Comparison of ENCODE assay signal across 21 cellular contexts in genomic region chr3:45980229-45980813, GRCh38. TPM values are rescaled to one million over a fixed set of nuclear protein-coding genes. Genes with fewer than 3 reads are reported as not detected.
DNase-seq lines count a peak whose midpoint lies in the region; ATAC-seq and TF ChIP-seq lines count a peak whose summit lies in the region.
"Had no signal": no experiment of that assay in that cellular context is flagged by ENCODE, and none has a peak within 500 bp of the region (broad histone marks: within the 10 kb centered on the region; RNA-seq: fewer than 3 reads in every experiment).

No MANE protein-coding gene starts in this region.

- H3K4me3 ChIP-seq in gastrocnemius medialis (no peak overlapping the region), uterus (no peak overlapping the region), GM23248 (no peak overlapping the region)
- H3K4me3 ChIP-seq: esophagus muscularis mucosa, gastroesophageal sphincter, GM12878 had no signal

- peak overlapping the region; percentile 31 to 86 for H3K27ac Mint-ChIP-seq in activated naive CD4-positive, alpha-beta T cell treated with anti-CD3 and anti-CD28 coated beads, Interleukin-2, amount 50 U/mL, for 72 hours
- H3K27ac Mint-ChIP-seq in activated CD4-positive, alpha-beta memory T cell treated with anti-CD3 and anti-CD28 coated beads for 36 hours: peak overlapping the region; percentile 72
- no peak overlapping the region for H3K27ac Mint-ChIP-seq in WTC11

- H3K4me2 ChIP-seq in GM23248 (ENCODE audit: unreplicated experiment): no peak overlapping the region

- H3K4me1 ChIP-seq in gastrocnemius medialis: peaks cover 90 to 94% of the 10 kb centered on the region in 2 donors
- peaks cover 17 to 27% of the 10 kb centered on the region in 2 donors for H3K4me1 ChIP-seq in uterus
- peaks cover 14% of the 10 kb centered on the region for H3K4me1 ChIP-seq in GM23248 (ENCODE audit: insufficient read depth)

- H3K9me3 ChIP-seq in gastrocnemius medialis (no peaks in the 10 kb centered on the region), uterus (no peaks in the 10 kb centered on the region), GM23248 (ENCODE audit: low read depth) (no peaks in the 10 kb centered on the region)
- H3K9me3 ChIP-seq: esophagus muscularis mucosa, gastroesophageal sphincter had no signal

- H3K36me3 ChIP-seq in gastrocnemius medialis (peaks cover 0 to 49% of the 10 kb centered on the region in 2 donors), uterus (no peaks in the 10 kb centered on the region), GM23248 (ENCODE audit: low read depth) (peaks cover 6% of the 10 kb centered on the region; the same call in 1 of the 2 replicates)

- peaks cover 65% of the 10 kb centered on the region for H3K4me1 Mint-ChIP-seq in activated CD4-positive, alpha-beta memory T cell treated with anti-CD3 and anti-CD28 coated beads for 36 hours (ENCODE audit: low read depth)
- H3K4me1 Mint-ChIP-seq in WTC11: no peaks in the 10 kb centered on the region

- intact Hi-C loops in activated CD4-positive, alpha-beta memory T cell treated with anti-CD3 and anti-CD28 coated beads for 36 hours (cut with micrococcal nuclease): loop anchor here (1.0 to 2.0 kb wide), 3 partner anchors 8 to 38 kb away; partner anchors contain the start of gene CXCR6
- intact Hi-C loops in gastrocnemius medialis (cut with DNase I; ENCODE audit: low total_unique reads) (loop anchor here (10.0 kb wide), 1 partner anchor 584 kb away; the partner anchor contains the start of gene LRRC2), uterus (cut with DNase I; ENCODE audit: low total_unique reads) (no loop called here)

- H3K9me2 ChIP-seq in GM23248 (ENCODE audit: insufficient read depth): no peaks in the 10 kb centered on the region

- in situ Hi-C loops in gastrocnemius medialis (cut with MboI; ENCODE audit: low sequenced_read_pairs in 4 of 4) (no loop called here), GM23248 (cut with MboI) (no loop called here)

- CTCF ChIA-PET in activated CD4-positive, alpha-beta memory T cell treated with anti-CD3 and anti-CD28 coated beads for 36 hours (lab: Charles Lee): interaction anchor here (0.6 to 2.6 kb wide), 7 partner anchors 14 to 373 kb away, joined by 3 to 14 read pairs (median 5); partner anchors contain the start of gene CXCR6
- CTCF ChIA-PET in WTC11 (lab: Charles Lee): no interaction called here

- peaks cover 47 to 77% of the 10 kb centered on the region in 2 donors for H3K36me3 Mint-ChIP-seq in activated naive CD4-positive, alpha-beta T cell treated with anti-CD3 and anti-CD28 coated beads, Interleukin-2, amount 50 U/mL, for 72 hours
- H3K36me3 Mint-ChIP-seq in activated CD4-positive, alpha-beta memory T cell treated with anti-CD3 and anti-CD28 coated beads for 36 hours: peaks cover 78% of the 10 kb centered on the region
- H3K36me3 Mint-ChIP-seq in WTC11: peaks cover 68% of the 10 kb centered on the region

- POLR2A ChIA-PET in activated CD4-positive, alpha-beta memory T cell treated with anti-CD3 and anti-CD28 coated beads for 36 hours (lab: Charles Lee): interaction anchor here (1.2 to 3.2 kb wide), 7 partner anchors 11 to 37 kb away, joined by 4 to 15 read pairs (median 5); partner anchors contain the start of genes CXCR6 and FYCO1
- POLR2A ChIA-PET in WTC11 (lab: Charles Lee): no interaction called here

- peaks cover 19% of the 10 kb centered on the region; the same call in 1 of the 2 replicates for H3F3A ChIP-seq in GM23248 (ENCODE audit: insufficient read depth)

- no peak overlapping the region for H2AFZ ChIP-seq in GM23248

- H3K27me3 Mint-ChIP-seq in activated CD4-positive, alpha-beta memory T cell treated with anti-CD3 and anti-CD28 coated beads for 36 hours: no peaks in the 10 kb centered on the region
- no peaks in the 10 kb centered on the region for H3K27me3 Mint-ChIP-seq in WTC11 (ENCODE audit: low read depth)

- H4K20me1 ChIP-seq in GM23248 (ENCODE audit: insufficient read depth): no peaks in the 10 kb centered on the region

- 83 to 84% methylated on average over 7 of the region's 7 CpGs for whole genome bisulfite sequencing in GM23248 (ENCODE audit: low coverage in 1 of 2, low lambda C conversion rate in 2 of 2, missing lambda C conversion rate in 2 of 2), 2 experiments

- H3K9ac ChIP-seq in GM23248: no peak overlapping the region

- TF ChIP-seq CTCF in gastrocnemius medialis (IDR thresholded peaks at IDR 0.05 in 4 of 5, conservative IDR thresholded peaks at IDR 0.05 in 1 of 5): no peak
- TF ChIP-seq CTCF in uterus (IDR thresholded peaks at IDR 0.05): no peak
- no peak for TF ChIP-seq CTCF in WTC11 (IDR thresholded peaks at IDR 0.05)

- H3K79me2 ChIP-seq in GM23248 (ENCODE audit: insufficient read depth): no peaks in the 10 kb centered on the region

- H3K27me3 ChIP-seq in gastrocnemius medialis (no peaks in the 10 kb centered on the region), uterus (no peaks in the 10 kb centered on the region), GM23248 (replicated peaks; ENCODE audit: insufficient read depth) (no peaks in the 10 kb centered on the region)
- H3K27me3 ChIP-seq: esophagus muscularis mucosa, gastroesophageal sphincter had no signal

- DNase-seq in activated naive CD4-positive, alpha-beta T cell treated with anti-CD3 and anti-CD28 coated beads, Interleukin-2, amount 50 U/mL, for 72 hours (ENCODE audit: low spot score in 2 of 2): no peak
- no peak for DNase-seq in activated naive CD4-positive, alpha-beta T cell treated with Interleukin-2 at 50 U/mL for 16 hours
- no peak for DNase-seq in activated CD4-positive, alpha-beta memory T cell treated with anti-CD3 and anti-CD28 coated beads for 36 hours
- DNase-seq in gastrocnemius medialis (no peak), uterus (no peak), WTC11 (ENCODE audit: low spot score) (no peak), GM23248 (no peak)
- DNase-seq: activated gamma-delta T cell treated with Interleukin-2 at 50 U/mL for 16 hours; effector memory CD4-positive, alpha-beta T cell; kidney; NCI-H146; NCI-H2171 treated with DMSO at 0.1 percent for 48 hours; NCI-H526 treated with DMSO at 0.1 percent for 48 hours; retina; Right ventricle myocardium superior had no signal

- H3K4me3 Mint-ChIP-seq in activated CD4-positive, alpha-beta memory T cell treated with anti-CD3 and anti-CD28 coated beads for 36 hours: peak overlapping the region; percentile 8
- no peak overlapping the region for H3K4me3 Mint-ChIP-seq in WTC11

- H3K9me3 Mint-ChIP-seq in activated naive CD4-positive, alpha-beta T cell treated with anti-CD3 and anti-CD28 coated beads, Interleukin-2, amount 50 U/mL, for 72 hours: peaks cover 0 to 4% of the 10 kb centered on the region in 2 donors
- H3K9me3 Mint-ChIP-seq in activated CD4-positive, alpha-beta memory T cell treated with anti-CD3 and anti-CD28 coated beads for 36 hours: no peaks in the 10 kb centered on the region
- H3K9me3 Mint-ChIP-seq in WTC11: no peaks in the 10 kb centered on the region

- TF ChIP-seq POLR2A in gastrocnemius medialis (IDR thresholded peaks at IDR 0.05): no peak
- no peak for TF ChIP-seq POLR2A in uterus (IDR thresholded peaks at IDR 0.05)

- ATAC-seq in activated naive CD4-positive, alpha-beta T cell treated with anti-CD3 and anti-CD28 coated beads, Interleukin-2, amount 50 U/mL, for 72 hours: peak; percentile 42 to 44
- ATAC-seq in gastrocnemius medialis: no peak
- no peak for ATAC-seq in WTC11
- ATAC-seq in HG02678 (IDR thresholded peaks at IDR 0.05; ENCODE audit: unreplicated experiment): no peak
- ATAC-seq: gastroesophageal sphincter had no signal

- peak overlapping the region; percentile 97 to 100 (median 100) for H3K27ac ChIP-seq in gastrocnemius medialis
- peak overlapping the region; percentile 35 to 82 for H3K27ac ChIP-seq in uterus
- H3K27ac ChIP-seq in GM23248: no peak overlapping the region
- H3K27ac ChIP-seq: esophagus muscularis mucosa, gastroesophageal sphincter had no signal

TF ChIP-seq in WTC11, 78 proteins besides CTCF, POLR2A, EP300 and RAD21:
- TF ChIP-seq FOXK1 (CRISPR knock-in tag; IDR thresholded peaks at IDR 0.05): no peak
- TF ChIP-seq ELF4 (CRISPR knock-in tag; IDR thresholded peaks at IDR 0.05; ENCODE audit: low read depth): no peak
- TF ChIP-seq NR3C1 (CRISPR knock-in tag; conservative IDR thresholded peaks at IDR 0.05; ENCODE audit: low read depth): no peak

RNA-seq across cellular contexts. Expression of gene FYCO1, which starts 15.3 kb away (rescaled TPM):
- total RNA-seq in activated naive CD4-positive, alpha-beta T cell treated with anti-CD3 and anti-CD28 coated beads, Interleukin-2, amount 50 U/mL, for 72 hours: 10 to 100 TPM in 1 of 2 donors, 1 to 10 TPM in 1; 4.4 to 18.1 TPM
- total RNA-seq in activated CD4-positive, alpha-beta memory T cell treated with anti-CD3 and anti-CD28 coated beads for 36 hours: 10 to 100 TPM; 13.7 to 14.0 TPM
- total RNA-seq in gastrocnemius medialis (10 to 100 TPM; 47.4 to 99.8 (median 84.2) TPM), uterus (10 to 100 TPM; 16.5 to 74.4 (median 27.8) TPM), WTC11 (2021) (12.1 to 13.9 TPM (median 12.8 TPM) in 3 replicates)
- 12.8 and 13.4 TPM in 2 replicates for total RNA-seq in GM23248 (2014; rRNA removed; shearing (Covaris generic))
- polyA plus RNA-seq in GM23248 (2016; fragmentation: Nextera tagmentation; extraction: Ambion mirVana): 6.2 and 6.3 TPM in 2 replicates

RNA-seq across cellular contexts. Expression of gene CXCR6, which starts 37.1 kb away (rescaled TPM):
- total RNA-seq in activated naive CD4-positive, alpha-beta T cell treated with anti-CD3 and anti-CD28 coated beads, Interleukin-2, amount 50 U/mL, for 72 hours: 1 to 10 TPM; 1.0 to 1.8 TPM
- total RNA-seq in activated CD4-positive, alpha-beta memory T cell treated with anti-CD3 and anti-CD28 coated beads for 36 hours: 1 to 10 TPM; 4.0 TPM
- total RNA-seq in gastrocnemius medialis (under 1 TPM in 2 of 4 donors, not detected in 2; 0.29 to 0.51 TPM), uterus (1 to 10 TPM in 1 of 4 donors, under 1 TPM in 2, not detected in 1; 0.48 to 8.7 (median 0.76) TPM), WTC11 (2021) (not detected in 3 replicates)
- total RNA-seq in GM23248 (2014; rRNA removed; shearing (Covaris generic)): not detected in 2 replicates
- not detected in 2 replicates for polyA plus RNA-seq in GM23248 (2016; fragmentation: Nextera tagmentation; extraction: Ambion mirVana)
- total RNA-seq: GM12878, lung microvascular endothelial cell had no signal

RNA-seq across cellular contexts. Expression of gene XCR1, which starts 47.0 kb away (rescaled TPM):
- not detected for total RNA-seq in activated naive CD4-positive, alpha-beta T cell treated with anti-CD3 and anti-CD28 coated beads, Interleukin-2, amount 50 U/mL, for 72 hours
- under 1 TPM in 1 of 2 experiments, not detected in 1; 0.05 TPM for total RNA-seq in activated CD4-positive, alpha-beta memory T cell treated with anti-CD3 and anti-CD28 coated beads for 36 hours
- total RNA-seq in gastrocnemius medialis: under 1 TPM in 1 of 4 donors, not detected in 3; 0.04 TPM
- under 1 TPM in 2 of 4 donors, not detected in 2; 0.07 to 0.15 TPM for total RNA-seq in uterus
- 0.02 to 0.25 TPM in 2 of 3 replicates, not detected in the other for total RNA-seq in WTC11 (2021)
- total RNA-seq in GM23248 (2014; rRNA removed; shearing (Covaris generic)): not detected in 2 replicates
- polyA plus RNA-seq in GM23248 (2016; fragmentation: Nextera tagmentation; extraction: Ambion mirVana): not detected in 2 replicates
- total RNA-seq: activated CD8-positive, alpha-beta memory T cell treated with anti-CD3 and anti-CD28 coated beads for 36 hours; lung microvascular endothelial cell; Right ventricle myocardium superior had no signal

Comparison
In these comparisons a context has a peak if more than half of its experiments do, and no peak if none do; other contexts are left out.
1. ATAC-seq: peak in activated naive CD4-positive, alpha-beta T cell treated with anti-CD3 and anti-CD28 coated beads, Interleukin-2, amount 50 U/mL, for 72 hours (2 of 2); none in gastrocnemius medialis (0 of 2), WTC11 (single experiment) and HG02678 (single experiment).